9 cellular contexts compared by ENCODE assay signal in the genomic region with DNA sequence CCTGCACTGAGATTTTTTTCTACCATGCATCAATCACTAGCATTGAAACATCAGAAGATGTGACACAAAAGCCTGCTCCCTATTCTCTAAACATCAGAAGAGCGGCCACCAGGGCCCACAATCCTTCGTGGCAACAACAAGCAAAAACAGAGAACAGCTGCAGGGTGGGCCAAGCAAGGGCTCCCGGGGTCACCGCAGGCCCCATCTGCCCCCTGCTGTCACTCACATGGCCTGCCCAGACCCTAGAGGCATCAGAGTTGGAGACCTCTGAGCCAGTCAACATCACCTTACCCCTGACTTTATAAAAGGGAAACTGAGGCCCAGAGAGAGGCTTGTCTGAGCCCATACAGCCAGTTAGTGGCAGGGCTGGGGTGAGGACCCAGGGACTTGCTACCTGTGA.
DNase-seq lines count a peak whose midpoint lies in the region; ATAC-seq and TF ChIP-seq lines count a peak whose summit lies in the region.
"Had no signal": no experiment of that assay in that cellular context is flagged by ENCODE, and none has a peak within 500 bp of the region (broad histone marks: within the 10 kb centered on the region; RNA-seq: fewer than 3 reads in every experiment).

No MANE protein-coding gene starts in this region.

- peak overlapping the region; percentile 16 to 26 for H3K9ac ChIP-seq in duodenal mucosa (ENCODE audit: low read depth in 1 of 2, low read length in 2 of 2)

- H3K4me3 Mint-ChIP-seq in T-helper 1 cell treated with Interleukin-12 subunit alpha and Interleukin-12 subunit beta and Interleukin-4 antibody, amounts not matched to agents 30 μg/mL and 1 μg/mL, for 36 hours = peak overlapping the region; percentile 94
- H3K4me3 Mint-ChIP-seq in stimulated activated effector memory CD8-positive, alpha-beta T cell treated with anti-CD3 and anti-CD28 coated beads, Interleukin-12 subunit alpha, Interleukin-12 subunit beta, amount 100 ng/mL, for 72 hours = peak overlapping the region; percentile 99

- H3K36me3 Mint-ChIP-seq in T-helper 1 cell treated with Interleukin-12 subunit alpha and Interleukin-12 subunit beta and Interleukin-4 antibody, amounts not matched to agents 30 μg/mL and 1 μg/mL, for 36 hours (ENCODE audit: low read depth) = peaks cover 30% of the 10 kb centered on the region
- peaks cover 63% of the 10 kb centered on the region for H3K36me3 Mint-ChIP-seq in stimulated activated effector memory CD8-positive, alpha-beta T cell treated with anti-CD3 and anti-CD28 coated beads, Interleukin-12 subunit alpha, Interleukin-12 subunit beta, amount 100 ng/mL, for 72 hours

- H3K27ac Mint-ChIP-seq in T-helper 1 cell treated with Interleukin-12 subunit alpha and Interleukin-12 subunit beta and Interleukin-4 antibody, amounts not matched to agents 30 μg/mL and 1 μg/mL, for 36 hours = peak overlapping the region; percentile 50
- peak overlapping the region; percentile 99 for H3K27ac Mint-ChIP-seq in stimulated activated effector memory CD8-positive, alpha-beta T cell treated with anti-CD3 and anti-CD28 coated beads, Interleukin-12 subunit alpha, Interleukin-12 subunit beta, amount 100 ng/mL, for 72 hours

- no peaks in the 10 kb centered on the region for H3K27me3 ChIP-seq in duodenal mucosa (ENCODE audit: control insufficient read depth in 1 of 2, insufficient read depth in 2 of 2, low read length in 2 of 2)

- peaks cover 69% of the 10 kb centered on the region for H3K4me1 Mint-ChIP-seq in T-helper 1 cell treated with Interleukin-12 subunit alpha and Interleukin-12 subunit beta and Interleukin-4 antibody, amounts not matched to agents 30 μg/mL and 1 μg/mL, for 36 hours (ENCODE audit: low read depth)
- peaks cover 92% of the 10 kb centered on the region for H3K4me1 Mint-ChIP-seq in stimulated activated effector memory CD8-positive, alpha-beta T cell treated with anti-CD3 and anti-CD28 coated beads, Interleukin-12 subunit alpha, Interleukin-12 subunit beta, amount 100 ng/mL, for 72 hours

- no peaks in the 10 kb centered on the region for H3K27me3 Mint-ChIP-seq in T-helper 1 cell treated with Interleukin-12 subunit alpha and Interleukin-12 subunit beta and Interleukin-4 antibody, amounts not matched to agents 30 μg/mL and 1 μg/mL, for 36 hours (ENCODE audit: low read depth)

- no peak for TF ChIP-seq CTCF in NB4 (IDR thresholded peaks at IDR 0.05; ENCODE audit: low read depth, low read length)

- peaks cover 17 to 35% of the 10 kb centered on the region in 2 donors for H3K4me1 ChIP-seq in duodenal mucosa (ENCODE audit: control insufficient read depth in 1 of 2, insufficient read depth in 2 of 2, low read length in 2 of 2)

- no peak for ATAC-seq in stimulated activated effector memory CD8-positive, alpha-beta T cell treated with anti-CD3 and anti-CD28 coated beads, Interleukin-12 subunit alpha, Interleukin-12 subunit beta, amount 100 ng/mL, for 72 hours
- ATAC-seq in GM18519 (IDR thresholded peaks at IDR 0.05; ENCODE audit: low FRiP score, unreplicated experiment) (no peak), HG02678 (IDR thresholded peaks at IDR 0.05; ENCODE audit: unreplicated experiment) (no peak), HG03457 (IDR thresholded peaks at IDR 0.05; ENCODE audit: unreplicated experiment) (no peak)

- TF ChIP-seq POLR2A in NB4 (IDR thresholded peaks at IDR 0.05; ENCODE audit: extremely low read depth, insufficient read length) = no peak

- H3K9me3 Mint-ChIP-seq in T-helper 1 cell treated with Interleukin-12 subunit alpha and Interleukin-12 subunit beta and Interleukin-4 antibody, amounts not matched to agents 30 μg/mL and 1 μg/mL, for 36 hours = no peaks in the 10 kb centered on the region
- H3K9me3 Mint-ChIP-seq in stimulated activated effector memory CD8-positive, alpha-beta T cell treated with anti-CD3 and anti-CD28 coated beads, Interleukin-12 subunit alpha, Interleukin-12 subunit beta, amount 100 ng/mL, for 72 hours = no peaks in the 10 kb centered on the region

- no peak overlapping the region for H3K27ac ChIP-seq in duodenal mucosa (ENCODE audit: low read depth, low read length)

- DNase-seq in T-helper 1 cell (no peak), NB4 (ENCODE audit: low read depth) (no peak)
- DNase-seq in stimulated activated effector memory CD8-positive, alpha-beta T cell treated with anti-CD3 and anti-CD28 coated beads, Interleukin-12 subunit alpha, Interleukin-12 subunit beta, amount 100 ng/mL, for 72 hours (ENCODE audit: low spot score in 2 of 2) = no peak
- DNase-seq: EL had no signal

- peak overlapping the region; percentile 64 for H3K4me3 ChIP-seq in NB4 (ENCODE audit: low read depth, low read length)
- H3K4me3 ChIP-seq in duodenal mucosa (ENCODE audit: low read depth in 1 of 2, low read length in 2 of 2) = peak overlapping the region; percentile 56 to 71

- no peaks in the 10 kb centered on the region for H3K9me3 ChIP-seq in duodenal mucosa (ENCODE audit: control insufficient read depth in 1 of 2, low read length in 2 of 2)

- H3K36me3 ChIP-seq in duodenal mucosa (ENCODE audit: control insufficient read depth in 1 of 2, insufficient read depth in 2 of 2, low read length in 2 of 2) = no peaks in the 10 kb centered on the region
